Comparison of ENCODE assay signal across 15 cellular contexts in genomic region chr13:94228781-94229180, GRCh38.
"Had no signal": no experiment of that assay in that cellular context is flagged by ENCODE, and none has a peak within 500 bp of the region (broad histone marks: within the 10 kb centered on the region; RNA-seq: fewer than 3 reads in every experiment).

No MANE protein-coding gene starts in this region.

- DNase-seq: activated CD4-positive, alpha-beta T cell treated with anti-CD3 and anti-CD28 coated beads, Interleukin-2, amount 10 ng/mL, durations not matched to agents 7 days and 5 days; activated naive CD4-positive, alpha-beta T cell treated with anti-CD3 and anti-CD28 coated beads, Interleukin-2, amount 10 ng/mL, durations not matched to agents 7 days and 5 days; activated T-cell treated with anti-CD3 and anti-CD28 coated beads for 4 hours; adrenal gland; body of pancreas; dermis blood vessel endothelial cell; lower lobe of right lung; midbrain; naive thymus-derived CD4-positive, alpha-beta T cell; right lobe of liver; stimulated activated CD4-positive, alpha-beta T cell treated with anti-CD3 and anti-CD28 coated beads, Interleukin-2, amount 100 ng/mL, for 24 hours; stimulated activated naive B cell treated with anti-CD40 and anti-IgM and Interleukin-4, amounts not matched to agents 10 μg/mL and 1 μg/mL and 100 μg/mL, for 72 hours had no signal

- H3K4me1 ChIP-seq: body of pancreas, gastroesophageal sphincter, lower lobe of right lung, right lobe of liver had no signal

- H3K9me3 ChIP-seq: adrenal gland, body of pancreas, gastroesophageal sphincter, lower lobe of right lung, right lobe of liver had no signal

- H3K4me3 ChIP-seq: adrenal gland, body of pancreas, gastroesophageal sphincter, lower lobe of right lung, right lobe of liver had no signal

- ATAC-seq: activated T-helper 17 cell treated with anti-CD3 and anti-CD28 coated beads, Interleukin-2, amount 50 U/mL, for 72 hours; body of pancreas; esophagus mucosa; gastroesophageal sphincter; lower lobe of right lung; naive thymus-derived CD4-positive, alpha-beta T cell; right lobe of liver; stimulated activated naive B cell treated with anti-CD40 and anti-IgM and Interleukin-4, amounts not matched to agents 10 μg/mL and 1 μg/mL and 100 μg/mL, for 72 hours had no signal

- H3K27me3 ChIP-seq: adrenal gland, body of pancreas, gastroesophageal sphincter, right lobe of liver had no signal

- H3K27ac ChIP-seq: adrenal gland, body of pancreas, gastroesophageal sphincter, lower lobe of right lung, right lobe of liver had no signal

- H3K36me3 ChIP-seq: adrenal gland, gastroesophageal sphincter, lower lobe of right lung, right lobe of liver had no signal
